ENCODE assay signal across 8 cellular contexts in the genomic region with DNA sequence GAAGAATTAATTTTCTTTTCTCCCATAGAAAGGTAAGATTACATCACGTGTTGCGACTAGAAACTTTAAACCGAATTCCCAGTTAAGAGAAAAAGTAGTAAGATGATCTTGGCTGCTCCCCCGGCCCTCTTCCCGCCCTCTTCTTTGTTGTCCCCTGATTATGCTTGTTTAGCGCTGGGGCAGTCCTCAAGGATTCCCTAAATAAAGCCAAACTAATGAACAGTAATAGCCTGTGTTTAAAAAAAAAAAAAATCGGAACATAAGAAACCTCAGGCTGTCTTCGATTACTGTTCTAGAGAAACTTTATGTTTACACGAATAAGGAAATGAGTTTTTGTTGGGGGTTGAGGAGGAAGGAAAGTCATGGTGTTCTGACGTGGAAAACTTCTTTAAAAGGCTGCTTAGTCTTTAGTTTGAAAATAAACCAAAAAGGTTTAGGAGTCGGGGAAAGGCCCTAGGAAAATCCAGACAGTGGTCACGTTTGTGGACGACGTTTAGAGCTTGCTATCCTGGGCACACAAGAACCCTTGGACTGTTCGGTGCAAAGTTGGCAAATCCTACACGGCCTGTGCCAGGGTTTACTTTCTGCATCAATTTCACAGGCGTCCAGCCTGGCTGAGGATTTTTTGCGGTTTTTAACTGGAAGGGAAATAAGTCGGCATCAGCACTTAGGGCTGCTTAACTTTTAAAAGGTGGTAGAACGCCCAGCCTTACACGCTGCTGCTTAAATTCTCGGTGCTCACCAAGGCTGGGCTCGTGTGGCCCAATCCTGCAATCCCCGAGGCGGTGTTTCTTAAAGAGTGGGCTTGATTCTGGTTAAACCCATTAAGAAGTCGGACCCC. TPM values are rescaled to one million over a fixed set of nuclear protein-coding genes. Genes with fewer than 3 reads are reported as not detected.
DNase-seq lines count a peak whose midpoint lies in the region; ATAC-seq and TF ChIP-seq lines count a peak whose summit lies in the region.

No MANE protein-coding gene starts in this region.

- no peaks in the 10 kb centered on the region for H3K27me3 Mint-ChIP-seq in activated CD4-positive, alpha-beta memory T cell treated with anti-CD3 and anti-CD28 coated beads for 36 hours
- peaks cover 12% of the 10 kb centered on the region for H3K27me3 Mint-ChIP-seq in endothelial cell (ENCODE audit: unreplicated experiment)

- peaks cover 31% of the 10 kb centered on the region for H3K36me3 Mint-ChIP-seq in activated CD4-positive, alpha-beta memory T cell treated with anti-CD3 and anti-CD28 coated beads for 36 hours
- H3K36me3 Mint-ChIP-seq in endothelial cell (ENCODE audit: low read depth, unreplicated experiment): no peaks in the 10 kb centered on the region

- no peak for TF ChIP-seq CTCF in endothelial cell (IDR thresholded peaks at IDR 0.05; ENCODE audit: unreplicated experiment)

- CTCF ChIA-PET in activated CD4-positive, alpha-beta memory T cell treated with anti-CD3 and anti-CD28 coated beads for 36 hours (lab: Charles Lee): interaction anchor here (0.8 to 3.8 kb wide), 3 partner anchors 17 to 44 kb away, joined by 3 to 47 read pairs (median 27); partner anchors contain the start of genes HMMR and NUDCD2

- DNase-seq in EH (ENCODE audit: low read depth) (peak; percentile 61), MV-4-11 (lab: John Stamatoyannopoulos, UW) (peak; percentile 73), endothelial cell (ENCODE audit: low spot score) (peak; percentile 14), midbrain (lab: John Stamatoyannopoulos, UW) (peak; percentile 63), NCI-H510A (lab: John Stamatoyannopoulos, UW) (no peak)
- DNase-seq in activated CD4-positive, alpha-beta memory T cell treated with anti-CD3 and anti-CD28 coated beads for 36 hours: peak; percentile 66
- peak; percentile 41 for DNase-seq in stimulated activated naive CD4-positive, alpha-beta T cell treated with Interleukin-2 at 50 U/mL for 16 hours (lab: John Stamatoyannopoulos, UW)

- intact Hi-C loops in activated CD4-positive, alpha-beta memory T cell treated with anti-CD3 and anti-CD28 coated beads for 36 hours (cut with micrococcal nuclease): no loop called here

- no peak for ATAC-seq in HG03432 (IDR thresholded peaks at IDR 0.05; ENCODE audit: unreplicated experiment)

- H3K9me3 Mint-ChIP-seq in activated CD4-positive, alpha-beta memory T cell treated with anti-CD3 and anti-CD28 coated beads for 36 hours: no peaks in the 10 kb centered on the region
- H3K9me3 Mint-ChIP-seq in endothelial cell (ENCODE audit: unreplicated experiment): no peaks in the 10 kb centered on the region

- H3K4me1 Mint-ChIP-seq in activated CD4-positive, alpha-beta memory T cell treated with anti-CD3 and anti-CD28 coated beads for 36 hours (ENCODE audit: low read depth): peaks cover 19% of the 10 kb centered on the region
- H3K4me1 Mint-ChIP-seq in endothelial cell (ENCODE audit: unreplicated experiment): peaks cover 17% of the 10 kb centered on the region

- peak overlapping the region; percentile 100 for H3K27ac Mint-ChIP-seq in activated CD4-positive, alpha-beta memory T cell treated with anti-CD3 and anti-CD28 coated beads for 36 hours
- peak overlapping the region; percentile 99 for H3K27ac Mint-ChIP-seq in endothelial cell (ENCODE audit: unreplicated experiment)

- H3K4me3 Mint-ChIP-seq in activated CD4-positive, alpha-beta memory T cell treated with anti-CD3 and anti-CD28 coated beads for 36 hours: peak overlapping the region; percentile 95
- peak overlapping the region; percentile 99 for H3K4me3 Mint-ChIP-seq in endothelial cell (ENCODE audit: unreplicated experiment)

- POLR2A ChIA-PET in activated CD4-positive, alpha-beta memory T cell treated with anti-CD3 and anti-CD28 coated beads for 36 hours (lab: Charles Lee): interaction anchor here (0.5 to 8.4 kb wide), 6 partner anchors 15 to 67 kb away, joined by 3 to 235 read pairs (median 4); partner anchors contain the start of genes CCNG1, HMMR and NUDCD2

RNA-seq across cellular contexts. Expression of gene MAT2B, which starts 1.1 kb away (rescaled TPM):
- 100 to 1,000 TPM; 114 to 122 TPM for total RNA-seq in activated CD4-positive, alpha-beta memory T cell treated with anti-CD3 and anti-CD28 coated beads for 36 hours
- 25.2 TPM for total RNA-seq in endothelial cell (ENCODE audit: unreplicated experiment)

RNA-seq across cellular contexts. Expression of gene HMMR, which starts 43.9 kb away (rescaled TPM):
- 100 to 1,000 TPM; 109 to 118 TPM for total RNA-seq in activated CD4-positive, alpha-beta memory T cell treated with anti-CD3 and anti-CD28 coated beads for 36 hours
- total RNA-seq in endothelial cell (ENCODE audit: unreplicated experiment): 8.6 TPM

RNA-seq across cellular contexts. Expression of gene NUDCD2, which starts 44.4 kb away (rescaled TPM):
- total RNA-seq in activated CD4-positive, alpha-beta memory T cell treated with anti-CD3 and anti-CD28 coated beads for 36 hours: 10 to 100 TPM; 46.4 to 48.6 TPM
- 19.2 TPM for total RNA-seq in endothelial cell (ENCODE audit: unreplicated experiment)

Comparison
In these comparisons a context has a peak if more than half of its experiments do, and no peak if none do; other contexts are left out.
1. RNA of gene HMMR, which starts 43.9 kb away (total RNA-seq): 109 to 118 TPM in activated CD4-positive, alpha-beta memory T cell treated with anti-CD3 and anti-CD28 coated beads for 36 hours; 8.6 TPM in endothelial cell (single experiment); every median in the first group is over 10 times any median in the second.